8 cellular contexts compared by ENCODE assay signal in genomic region chr12:46661161-46661845, GRCh38.
DNase-seq lines count a peak whose midpoint lies in the region; ATAC-seq, FAIRE-seq and TF ChIP-seq lines count a peak whose summit lies in the region.

No MANE protein-coding gene starts in this region.

- no peaks in the 10 kb centered on the region for H3K36me3 ChIP-seq in cardiac muscle cell

- H3K9me3 ChIP-seq in cardiac muscle cell (ENCODE audit: low read depth), result no peaks in the 10 kb centered on the region

- peak overlapping the region; percentile 70 for H3K27ac Mint-ChIP-seq in activated T-helper 17 cell treated with anti-CD3 and anti-CD28 coated beads, Interleukin-2, amount 50 U/mL, for 72 hours

- DNase-seq in D721Med (ENCODE audit: insufficient read length, low spot score) (no peak), GM19238 (ENCODE audit: insufficient read length, low spot score) (peak; percentile 32), NCI-H2227 (lab: John Stamatoyannopoulos, UW; ENCODE audit: unreplicated experiment) (peak; percentile 19), cardiac muscle cell (ENCODE audit: low read depth in 1 of 2, low spot score in 1 of 2) (peak; percentile 78 to 94), pons (ENCODE audit: low spot score) (peak; percentile 89), NK-92 (lab: John Stamatoyannopoulos, UW; ENCODE audit: unreplicated experiment) (no peak)

- no peak overlapping the region for H3K4me3 Mint-ChIP-seq in activated T-helper 17 cell treated with anti-CD3 and anti-CD28 coated beads, Interleukin-2, amount 50 U/mL, for 72 hours

- ATAC-seq in HG03159 (IDR thresholded peaks at IDR 0.05; ENCODE audit: unreplicated experiment), result peak; percentile 75
- ATAC-seq in activated T-helper 17 cell treated with anti-CD3 and anti-CD28 coated beads, Interleukin-2, amount 50 U/mL, for 72 hours (replicated peaks), result peak; percentile 57

- peak overlapping the region; percentile 1 for H3K27ac ChIP-seq in cardiac muscle cell

- no peaks in the 10 kb centered on the region for H3K27me3 ChIP-seq in cardiac muscle cell

- H3K36me3 Mint-ChIP-seq in activated T-helper 17 cell treated with anti-CD3 and anti-CD28 coated beads, Interleukin-2, amount 50 U/mL, for 72 hours (ENCODE audit: low read depth), result no peaks in the 10 kb centered on the region

- no peak for FAIRE-seq in D721Med (lab: Jason Lieb, UNC)

- TF ChIP-seq CTCF in D721Med (IDR thresholded peaks at IDR 0.05; ENCODE audit: insufficient read depth, missing control alignments) (peak; percentile 83), cardiac muscle cell (IDR thresholded peaks at IDR 0.05; ENCODE audit: low read depth, low read length) (peak; percentile 83)

- no peaks in the 10 kb centered on the region for H3K27me3 Mint-ChIP-seq in activated T-helper 17 cell treated with anti-CD3 and anti-CD28 coated beads, Interleukin-2, amount 50 U/mL, for 72 hours

- peaks cover 38% of the 10 kb centered on the region for H3K4me1 ChIP-seq in cardiac muscle cell (ENCODE audit: low read depth)

- no peak overlapping the region for H3K4me3 ChIP-seq in cardiac muscle cell

- H3K9me3 Mint-ChIP-seq in activated T-helper 17 cell treated with anti-CD3 and anti-CD28 coated beads, Interleukin-2, amount 50 U/mL, for 72 hours, result no peaks in the 10 kb centered on the region

- peaks cover 26% of the 10 kb centered on the region for H3K4me1 Mint-ChIP-seq in activated T-helper 17 cell treated with anti-CD3 and anti-CD28 coated beads, Interleukin-2, amount 50 U/mL, for 72 hours

Comparison
In these comparisons a context has a peak if more than half of its experiments do, and no peak if none do; other contexts are left out.
1. DNase-seq: peak in GM19238 (single experiment), NCI-H2227 (single experiment), cardiac muscle cell (2 of 2) and pons (single experiment); none in D721Med (single experiment) and NK-92 (single experiment).